ENCODE assay signal across 12 cellular contexts in genomic region chr10:23325132-23325531, GRCh38. TPM values are rescaled to one million over a fixed set of nuclear protein-coding genes. Genes with fewer than 3 reads are reported as not detected.
DNase-seq lines count a peak whose midpoint lies in the region; ATAC-seq, FAIRE-seq and TF ChIP-seq lines count a peak whose summit lies in the region.
"Had no signal": no experiment of that assay in that cellular context is flagged by ENCODE, and none has a peak within 500 bp of the region (broad histone marks: within the 10 kb centered on the region; RNA-seq: fewer than 3 reads in every experiment).

No MANE protein-coding gene starts in this region.

- H3K4me1 ChIP-seq in mucosa of descending colon (ENCODE audit: low read depth): no peaks in the 10 kb centered on the region
- H3K4me1 ChIP-seq: prostate gland had no signal

- TF ChIP-seq POLR2A in erythroblast (IDR thresholded peaks at IDR 0.05; ENCODE audit: low read length): no peak

- intact Hi-C loops in mucosa of descending colon (cut with DNase I, micrococcal nuclease): no loop called here

- no peak overlapping the region for H3K4me3 Mint-ChIP-seq in activated CD8-positive, alpha-beta T cell treated with anti-CD3 and anti-CD28 coated beads, Interleukin-2, amount 10 ng/mL, durations not matched to agents 7 days and 5 days

- no peaks in the 10 kb centered on the region for H3K9me3 Mint-ChIP-seq in activated CD8-positive, alpha-beta T cell treated with anti-CD3 and anti-CD28 coated beads, Interleukin-2, amount 10 ng/mL, durations not matched to agents 7 days and 5 days (ENCODE audit: insufficient read depth)

- peak; percentile 27 for DNase-seq in activated CD8-positive, alpha-beta T cell treated with anti-CD3 and anti-CD28 coated beads, Interleukin-2, amount 10 ng/mL, durations not matched to agents 7 days and 5 days
- DNase-seq in mucosa of descending colon (no peak), NCI-H146 (lab: John Stamatoyannopoulos, UW) (no peak), erythroblast (lab: John Stamatoyannopoulos, UW) (no peak), urothelium cell line (ENCODE audit: low spot score) (no peak)
- DNase-seq: DMS153, left cardiac atrium had no signal

- no peak overlapping the region for H3K4me3 ChIP-seq in mucosa of descending colon
- H3K4me3 ChIP-seq: prostate gland had no signal

- peaks cover 19% of the 10 kb centered on the region for H3K27me3 Mint-ChIP-seq in activated CD8-positive, alpha-beta T cell treated with anti-CD3 and anti-CD28 coated beads, Interleukin-2, amount 10 ng/mL, durations not matched to agents 7 days and 5 days (ENCODE audit: low read depth)

- POLR2A ChIA-PET in activated CD8-positive, alpha-beta T cell treated with anti-CD3 and anti-CD28 coated beads, Interleukin-2, amount 10 ng/mL, durations not matched to agents 7 days and 5 days (lab: Charles Lee): no interaction called here

- H3K36me3 ChIP-seq in mucosa of descending colon (ENCODE audit: low read depth): no peaks in the 10 kb centered on the region
- H3K36me3 ChIP-seq: prostate gland had no signal

- H3K36me3 Mint-ChIP-seq in activated CD8-positive, alpha-beta T cell treated with anti-CD3 and anti-CD28 coated beads, Interleukin-2, amount 10 ng/mL, durations not matched to agents 7 days and 5 days (ENCODE audit: low read depth): no peaks in the 10 kb centered on the region

- H3K27ac Mint-ChIP-seq in activated CD8-positive, alpha-beta T cell treated with anti-CD3 and anti-CD28 coated beads, Interleukin-2, amount 10 ng/mL, durations not matched to agents 7 days and 5 days: no peak overlapping the region

- peaks cover 2% of the 10 kb centered on the region for H3K4me1 Mint-ChIP-seq in activated CD8-positive, alpha-beta T cell treated with anti-CD3 and anti-CD28 coated beads, Interleukin-2, amount 10 ng/mL, durations not matched to agents 7 days and 5 days (ENCODE audit: low read depth)

- CTCF ChIA-PET in activated CD8-positive, alpha-beta T cell treated with anti-CD3 and anti-CD28 coated beads, Interleukin-2, amount 10 ng/mL, durations not matched to agents 7 days and 5 days (lab: Charles Lee): interaction anchor here (0.8 to 2.1 kb wide), 7 partner anchors 9 to 216 kb away, joined by 3 to 9 read pairs (median 4); no protein-coding TSS in a partner anchor

- FAIRE-seq in urothelium cell line (lab: Jason Lieb, UNC): no peak
- FAIRE-seq: TTC549 had no signal

- peak; percentile 98 for ATAC-seq in GM19025 (IDR thresholded peaks at IDR 0.05; ENCODE audit: low read depth, unreplicated experiment)
- peak; percentile 86 for ATAC-seq in HG02884 (IDR thresholded peaks at IDR 0.05; ENCODE audit: unreplicated experiment)
- ATAC-seq in activated CD8-positive, alpha-beta T cell treated with anti-CD3 and anti-CD28 coated beads, Interleukin-2, amount 10 ng/mL, durations not matched to agents 7 days and 5 days: peak; percentile 65
- ATAC-seq in mucosa of descending colon: no peak

- no peaks in the 10 kb centered on the region for H3K9me3 ChIP-seq in mucosa of descending colon
- H3K9me3 ChIP-seq: prostate gland had no signal

- TF ChIP-seq CTCF in GM12873 (IDR thresholded peaks at IDR 0.05; ENCODE audit: insufficient read depth, low read depth, low read length, missing control alignments) (peak; percentile 41), mucosa of descending colon (IDR thresholded peaks at IDR 0.05) (no peak)

RNA-seq across cellular contexts. Expression of gene C10orf67, which starts 19.5 kb away (rescaled TPM):
- not detected for total RNA-seq in activated CD8-positive, alpha-beta T cell treated with anti-CD3 and anti-CD28 coated beads, Interleukin-2, amount 10 ng/mL, durations not matched to agents 7 days and 5 days
- total RNA-seq in mucosa of descending colon: not detected
